In the genomic region with DNA sequence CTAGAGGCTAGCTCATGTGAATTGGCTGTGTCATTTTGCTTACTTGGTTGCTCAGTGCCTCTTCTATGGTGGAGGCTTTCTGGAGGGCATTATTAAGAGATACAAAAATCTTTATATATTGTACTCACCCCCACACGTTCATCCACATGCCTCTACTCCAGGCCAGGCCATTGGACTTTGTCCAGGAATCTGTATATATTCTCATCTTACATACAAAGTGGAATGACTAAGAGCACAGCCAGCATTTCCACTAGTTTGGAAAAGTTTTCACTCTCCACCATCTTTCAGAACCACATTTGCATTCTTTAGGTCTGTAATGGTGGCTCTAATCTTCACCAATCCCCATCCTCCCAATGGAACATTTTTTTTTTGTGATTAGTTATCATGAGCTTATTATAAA, we compare ENCODE assay signal across 29 cellular contexts. TPM values are rescaled to one million over a fixed set of nuclear protein-coding genes. Genes with fewer than 3 reads are reported as not detected.
DNase-seq lines count a peak whose midpoint lies in the region; ATAC-seq and TF ChIP-seq lines count a peak whose summit lies in the region.
"Had no signal": no experiment of that assay in that cellular context is flagged by ENCODE, and none has a peak within 500 bp of the region (broad histone marks: within the 10 kb centered on the region; RNA-seq: fewer than 3 reads in every experiment).

No MANE protein-coding gene starts in this region.

- ATAC-seq in psoas muscle = no peak
- ATAC-seq: activated CD8-positive, alpha-beta memory T cell treated with anti-CD3 and anti-CD28 coated beads, Interleukin-2, amount 10 ng/mL, durations not matched to agents 7 days and 5 days; naive thymus-derived CD8-positive, alpha-beta T cell had no signal

- H3K9ac ChIP-seq in SK-N-SH (no peak overlapping the region), mammary epithelial cell (ENCODE audit: insufficient read depth, low read length) (no peak overlapping the region)
- H3K9ac ChIP-seq: BLaER1 had no signal

- in situ Hi-C loops in mammary epithelial cell (cut with MboI; ENCODE audit: low sequenced_read_pairs in 2 of 2) = loop anchor here in 1 of 2 donors (25.0 kb wide), 1 partner anchor 124 kb away; no protein-coding TSS in a partner anchor

- H3K4me2 ChIP-seq in SK-N-SH (peak overlapping the region; percentile 25; the same call in 1 of the 2 replicates), mammary epithelial cell (ENCODE audit: insufficient read depth, low read depth, low read length) (no peak overlapping the region)
- H3K4me2 ChIP-seq: BLaER1, PC-9 had no signal

- no peaks in the 10 kb centered on the region for H3K9me2 ChIP-seq in SK-N-SH

- H3K36me3 ChIP-seq in SK-N-SH (replicated peaks in 1 of 2; ENCODE audit: control insufficient read depth in 1 of 2, insufficient read depth in 2 of 2, low read length in 1 of 2) (no peaks in the 10 kb centered on the region), psoas muscle (ENCODE audit: insufficient read depth in 1 of 2, low read depth in 1 of 2) (no peaks in the 10 kb centered on the region), mammary epithelial cell (ENCODE audit: insufficient read depth, low read length) (no peaks in the 10 kb centered on the region)
- H3K36me3 ChIP-seq: left ventricle myocardium inferior, tibial artery had no signal

- H3F3A ChIP-seq in SK-N-SH (replicated peaks; ENCODE audit: insufficient read depth) = peaks cover 5% of the 10 kb centered on the region

- no peak for TF ChIP-seq RAD21 in SK-N-SH (IDR thresholded peaks at IDR 0.05; ENCODE audit: low read length)

- H3K4me1 ChIP-seq in SK-N-SH (ENCODE audit: control insufficient read depth in 1 of 2, insufficient read depth in 2 of 2, low read depth in 1 of 2, low read length in 1 of 2) (peaks cover 0 to 3% of the 10 kb centered on the region in 2 experiments; a peak in 2 of 4 replicates), psoas muscle (peaks cover 17% of the 10 kb centered on the region), mammary epithelial cell (ENCODE audit: insufficient read depth, low read length) (peaks cover 7% of the 10 kb centered on the region)

- dilution Hi-C loops in mammary epithelial cell (cut with HindIII; ENCODE audit: low sequenced_read_pairs) = no loop called here

- no peak overlapping the region for H2AFZ ChIP-seq in SK-N-SH (ENCODE audit: low read depth)
- H2AFZ ChIP-seq in mammary epithelial cell (ENCODE audit: low read depth, low read length) = no peak overlapping the region
- H2AFZ ChIP-seq: PC-9 had no signal

- peak; percentile 48 for DNase-seq in ELR (ENCODE audit: low read depth)
- DNase-seq in SK-N-SH = no peak
- DNase-seq in fibroblast of mammary gland (ENCODE audit: low read depth) = peak; percentile 70
- DNase-seq in psoas muscle = no peak
- DNase-seq in amygdala (lab: John Stamatoyannopoulos, UW) = no peak
- DNase-seq in NCI-H2196 treated with DMSO at 0.1 percent for 48 hours (lab: John Stamatoyannopoulos, UW; ENCODE audit: unreplicated experiment) = no peak
- no peak for DNase-seq in mammary epithelial cell
- DNase-seq: ACHN; activated CD8-positive, alpha-beta memory T cell treated with anti-CD3 and anti-CD28 coated beads, Interleukin-2, amount 10 ng/mL, durations not matched to agents 7 days and 5 days; activated T-cell treated with anti-CD3 and anti-CD28 coated beads, Interleukin-2, amount 50 U/mL, for 48 hours; Caco-2; DMS79; effector CD4-positive, alpha-beta T cell; Karpas-422; left ventricle myocardium inferior; naive thymus-derived CD8-positive, alpha-beta T cell; NCI-H1694; NCI-H510A treated with DMSO at 0.1 percent for 48 hours; NK-92 treated with Interleukin-12 subunit alpha and Interleukin-12 subunit beta, amount 100 ng/mL, for 24 hours; PC-9; retina; SHP77; small intestine; stimulated activated CD4-positive, alpha-beta T cell treated with anti-CD3 and anti-CD28 coated beads, Interleukin-1b, Interleukin-23, amount 100 ng/mL, for 48 hours; SW 1271; T1000 had no signal

- BruUV-seq in mammary epithelial cell (replicated peaks; lab: Mats Ljungman, UMichigan) = no TSS peak

- H3K27me3 ChIP-seq in SK-N-SH (ENCODE audit: insufficient read depth) (no peaks in the 10 kb centered on the region), psoas muscle (ENCODE audit: insufficient read depth in 3 of 3, low read length in 2 of 3) (no peaks in the 10 kb centered on the region), mammary epithelial cell (ENCODE audit: insufficient read depth, low read length) (no peaks in the 10 kb centered on the region)
- H3K27me3 ChIP-seq: BLaER1, tibial artery had no signal

- no peak for TF ChIP-seq EP300 in SK-N-SH (IDR thresholded peaks at IDR 0.05; ENCODE audit: borderline replicate concordance in 1 of 2, low read depth in 1 of 2, low read length in 1 of 2)

- TF ChIP-seq CTCF in SK-N-SH (IDR thresholded peaks at IDR 0.05) (no peak), fibroblast of mammary gland (conservative IDR thresholded peaks at IDR 0.05; ENCODE audit: control insufficient read depth, insufficient read depth, low read depth, low read length) (no peak), psoas muscle (IDR thresholded peaks at IDR 0.05) (no peak), mammary epithelial cell (conservative IDR thresholded peaks at IDR 0.05 in 1 of 2, IDR thresholded peaks at IDR 0.05 in 1 of 2; ENCODE audit: extremely low read depth in 1 of 2, insufficient read depth in 1 of 2, low read depth in 1 of 2, low read length in 2 of 2) (no peak)

- intact Hi-C loops in psoas muscle (cut with DNase I) = no loop called here
- intact Hi-C loops in mammary epithelial cell (cut with micrococcal nuclease) = no loop called here

- H3K27ac ChIP-seq in SK-N-SH (ENCODE audit: low read depth in 2 of 2, low read length in 1 of 2) = peak overlapping the region in 1 of 2 experiments; percentile 52; a peak in 2 of 4 replicates
- peak overlapping the region; percentile 38 for H3K27ac ChIP-seq in psoas muscle
- H3K27ac ChIP-seq in mammary epithelial cell (ENCODE audit: insufficient read depth, low read depth, low read length) = no peak overlapping the region
- H3K27ac ChIP-seq: BLaER1, epithelial cell of prostate, left ventricle myocardium inferior, PC-9, tibial artery had no signal

- peaks cover 1% of the 10 kb centered on the region for H3K79me2 ChIP-seq in SK-N-SH (ENCODE audit: insufficient read depth)
- peaks cover 2% of the 10 kb centered on the region for H3K79me2 ChIP-seq in mammary epithelial cell (ENCODE audit: insufficient read depth, low read length)

- H3K4me3 ChIP-seq in SK-N-SH (ENCODE audit: low read depth in 2 of 2, low read length in 1 of 2) (no peak overlapping the region), fibroblast of mammary gland (ENCODE audit: control insufficient read depth, low read depth, low read length) (no peak overlapping the region), psoas muscle (no peak overlapping the region), mammary epithelial cell (replicated peaks in 1 of 3; ENCODE audit: insufficient read depth in 1 of 3, low read depth in 2 of 3, low read length in 3 of 3) (no peak overlapping the region)
- H3K4me3 ChIP-seq: BLaER1, left ventricle myocardium inferior, PC-9, tibial artery had no signal

- POLR2A ChIA-PET in SK-N-SH (lab: Yijun Ruan, JAX) = no interaction called here

- no peaks in the 10 kb centered on the region for H4K20me1 ChIP-seq in SK-N-SH (ENCODE audit: insufficient read depth)
- no peaks in the 10 kb centered on the region for H4K20me1 ChIP-seq in mammary epithelial cell (ENCODE audit: insufficient read depth, low read length)
- H4K20me1 ChIP-seq: BLaER1 had no signal

- H3K9me3 ChIP-seq in SK-N-SH (no peaks in the 10 kb centered on the region), psoas muscle (no peaks in the 10 kb centered on the region), mammary epithelial cell (replicated peaks; ENCODE audit: insufficient read depth, low read length) (no peaks in the 10 kb centered on the region)
- H3K9me3 ChIP-seq: BLaER1, Caco-2, left ventricle myocardium inferior, tibial artery had no signal

- 19% methylated on average over 1 of the region's 1 CpG for WGBS in SK-N-SH (ENCODE audit: low lambda C conversion rate)
- WGBS in psoas muscle, 3 donors = 25 to 50% (median 44%) methylated on average over 1 of the region's 1 CpG
- 100% methylated on average over 1 of the region's 1 CpG for WGBS in mammary epithelial cell (ENCODE audit: low coverage, missing lambda C conversion rate)

- CTCF ChIA-PET in SK-N-SH (lab: Yijun Ruan, JAX) (interaction anchor here (0.5 to 1.0 kb wide), 2 partner anchors 92 to 180 kb away, joined by 3 to 4 read pairs; no protein-coding TSS in a partner anchor), mammary epithelial cell (lab: Charles Lee; ENCODE audit: low non-redundant PET) (no interaction called here)

TF ChIP-seq in SK-N-SH, 30 proteins besides CTCF, POLR2A, EP300 and RAD21 (continues in another document):
- TF ChIP-seq RFX5 (IDR thresholded peaks at IDR 0.05; ENCODE audit: low read length) (no peak), FOXJ3 (CRISPR knock-in tag; IDR thresholded peaks at IDR 0.05) (no peak), GATA2 (CRISPR knock-in tag; IDR thresholded peaks at IDR 0.05) (no peak), FOXM1 (IDR thresholded peaks at IDR 0.05; ENCODE audit: low read depth) (no peak), GABPA (IDR thresholded peaks at IDR 0.05; ENCODE audit: low read depth) (no peak), TEAD4 (IDR thresholded peaks at IDR 0.05; ENCODE audit: borderline replicate concordance, insufficient read depth) (no peak), EZH2phosphoT487 (IDR thresholded peaks at IDR 0.05; ENCODE audit: borderline replicate concordance, low read depth) (no peak), YY1 (IDR thresholded peaks at IDR 0.05; ENCODE audit: low read depth) (peak; percentile 46; the same call in 1 of the 2 replicates)
- TF ChIP-seq, protein P1, sequence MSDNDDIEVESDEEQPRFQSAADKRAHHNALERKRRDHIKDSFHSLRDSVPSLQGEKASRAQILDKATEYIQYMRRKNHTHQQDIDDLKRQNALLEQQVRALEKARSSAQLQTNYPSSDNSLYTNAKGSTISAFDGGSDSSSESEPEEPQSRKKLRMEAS (IDR thresholded peaks at IDR 0.05; ENCODE audit: low read depth) = 0 out of 2 replicates have a peak, but pooled peaks have one; percentile 32

RNA-seq across cellular contexts. Expression of a gene that starts 4.8 kb away (rescaled TPM):
- 61.6 and 71.1 TPM in 2 replicates for polyA plus RNA-seq in SK-N-SH (2012; rRNA removed)
- polyA plus RNA-seq in SK-N-SH (2012; cell fraction: cytosol; rRNA removed) = 68.1 and 72.7 TPM in 2 replicates
- polyA plus RNA-seq in SK-N-SH (2012; cell fraction: nucleus; rRNA removed) = 73.9 and 96.3 TPM in 2 replicates
- total RNA-seq in psoas muscle = 100 to 1,000 TPM in 1 of 4 donors, 10 to 100 TPM in 3; 60.1 to 107 (median 76.5) TPM
- polyA plus RNA-seq in psoas muscle = 10 to 100 TPM; 19.7 to 57.6 (median 24.6) TPM
- total RNA-seq in mammary epithelial cell = 100 to 1,000 TPM; 108 to 150 TPM
- 84.6 TPM for polyA plus RNA-seq in mammary epithelial cell
- polyA minus RNA-seq in mammary epithelial cell = 169 TPM

RNA-seq across cellular contexts. Expression of a gene that starts 55.0 kb away (rescaled TPM):
- polyA plus RNA-seq in SK-N-SH (2012; rRNA removed) = 13.2 and 15.9 TPM in 2 replicates
- polyA plus RNA-seq in SK-N-SH (2012; cell fraction: cytosol; rRNA removed) = 10.7 and 12.2 TPM in 2 replicates
- polyA plus RNA-seq in SK-N-SH (2012; cell fraction: nucleus; rRNA removed) = 15.4 and 21.6 TPM in 2 replicates
- 1 to 10 TPM; 4.0 to 8.2 (median 7.2) TPM for total RNA-seq in psoas muscle
- 1 to 10 TPM; 2.6 to 3.9 (median 3.3) TPM for polyA plus RNA-seq in psoas muscle
- total RNA-seq in mammary epithelial cell = 10 to 100 TPM; 33.2 to 59.3 TPM
- polyA plus RNA-seq in mammary epithelial cell = 39.5 TPM
- polyA minus RNA-seq in mammary epithelial cell = 234 TPM

Comparison
In these comparisons a context has a peak if more than half of its experiments do, and no peak if none do; other contexts are left out.
1. DNase-seq: peak in ELR (single experiment) and fibroblast of mammary gland (single experiment); none in SK-N-SH (single experiment), psoas muscle (0 of 2), amygdala (0 of 56), NCI-H2196 treated with DMSO at 0.1 percent for 48 hours (single experiment) and mammary epithelial cell (single experiment).